Comparison of ENCODE assay signal across 9 cellular contexts in the genomic region with DNA sequence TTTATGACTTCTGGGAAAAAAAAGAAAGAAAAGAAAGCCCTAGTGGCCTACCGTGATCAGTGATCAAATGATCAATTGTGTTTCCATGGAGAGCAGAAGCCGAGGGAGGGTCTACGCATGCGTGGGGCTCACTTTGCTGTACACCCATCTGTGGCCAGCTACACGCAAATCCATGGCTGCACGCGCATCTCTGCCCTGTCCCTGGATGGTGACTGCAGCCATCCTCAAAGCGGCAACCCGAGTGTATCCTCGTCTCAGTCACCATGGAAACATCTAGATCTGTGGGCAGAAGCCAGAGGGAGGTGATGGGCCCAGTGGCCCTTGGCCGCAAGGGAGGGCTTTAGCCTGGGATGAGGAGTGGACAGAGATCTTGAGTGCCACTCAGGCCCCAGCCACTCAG. TPM values are rescaled to one million over a fixed set of nuclear protein-coding genes. Genes with fewer than 3 reads are reported as not detected.
DNase-seq lines count a peak whose midpoint lies in the region; ATAC-seq and TF ChIP-seq lines count a peak whose summit lies in the region.
"Had no signal": no experiment of that assay in that cellular context is flagged by ENCODE, and none has a peak within 500 bp of the region (broad histone marks: within the 10 kb centered on the region; RNA-seq: fewer than 3 reads in every experiment).

No MANE protein-coding gene starts in this region.

- H3K36me3 ChIP-seq in OCI-LY3 (replicated peaks; ENCODE audit: low read depth, low read length) = no peaks in the 10 kb centered on the region

- H3K27me3 ChIP-seq in OCI-LY3 (ENCODE audit: low read depth, low read length) = 0 out of 2 replicates have a peak, but pooled peaks cover 3% of the 10 kb centered on the region

- H3K4me1 Mint-ChIP-seq in CD14-positive monocyte = peaks cover 23% of the 10 kb centered on the region

- peaks cover 23 to 52% (median 43%) of the 10 kb centered on the region in 3 donors for H3K27me3 Mint-ChIP-seq in CD14-positive monocyte (ENCODE audit: low read depth in 3 of 3)

- H2AFZ ChIP-seq in OCI-LY3 (ENCODE audit: low read depth, low read length) = no peak overlapping the region; the same call in 1 of the 2 replicates

- H3K4me1 ChIP-seq in OCI-LY3 (ENCODE audit: low read length) = peaks cover 8% of the 10 kb centered on the region

- no peak for TF ChIP-seq CTCF in OCI-LY3 (IDR thresholded peaks at IDR 0.05; ENCODE audit: low read depth, low read length)
- TF ChIP-seq CTCF in CD14-positive monocyte (IDR thresholded peaks at IDR 0.05) = no peak

- intact Hi-C loops in posterior cingulate gyrus (cut with DNase I) (no loop called here), CD14-positive monocyte (cut with micrococcal nuclease) (no loop called here)

- DNase-seq in DMS 273 (lab: John Stamatoyannopoulos, UW; ENCODE audit: unreplicated experiment) (peak; percentile 32), DMS 273 treated with DMSO at 0.1 percent for 48 hours (lab: John Stamatoyannopoulos, UW) (no peak), ecto neural progenitor cell (ENCODE audit: low spot score) (peak; percentile 53), posterior cingulate gyrus (peak in 6 of 10 donors; percentile 48 to 94 (median 79)), CD14-positive monocyte (ENCODE audit: low spot score) (no peak)

- no peaks in the 10 kb centered on the region for H3K9me3 ChIP-seq in OCI-LY3 (ENCODE audit: insufficient read depth, low read length)

- H3K27ac Mint-ChIP-seq in CD14-positive monocyte = no peak overlapping the region

- no peak overlapping the region for H3K27ac ChIP-seq in OCI-LY3 (ENCODE audit: low read length)
- H3K27ac ChIP-seq: 22Rv1 had no signal

- peaks cover 0 to 4% (median 2%) of the 10 kb centered on the region in 7 donors for H3K9me3 Mint-ChIP-seq in CD14-positive monocyte

- H3K4me2 ChIP-seq in OCI-LY3 (ENCODE audit: low read length) = peak overlapping the region; percentile 83

- no peak for ATAC-seq in GM18873 (IDR thresholded peaks at IDR 0.05; ENCODE audit: low FRiP score, unreplicated experiment)
- ATAC-seq in HG02973 (IDR thresholded peaks at IDR 0.05; ENCODE audit: unreplicated experiment) = no peak

- H3K9ac ChIP-seq in OCI-LY3 (ENCODE audit: low read length) = no peak overlapping the region

- H4K20me1 ChIP-seq in OCI-LY3 (ENCODE audit: insufficient read depth, low read length) = no peaks in the 10 kb centered on the region

- peaks cover 0 to 2% of the 10 kb centered on the region in 2 donors for H3K36me3 Mint-ChIP-seq in CD14-positive monocyte

- H3K4me3 Mint-ChIP-seq in CD14-positive monocyte = peak overlapping the region in 1 of 2 donors; percentile 48

- no peaks in the 10 kb centered on the region for H3K79me2 ChIP-seq in OCI-LY3 (ENCODE audit: low read length)

- H3K4me3 ChIP-seq in OCI-LY3 (ENCODE audit: low read length) = peak overlapping the region; percentile 86

RNA-seq across cellular contexts. Expression of a gene that starts 0.8 kb away (rescaled TPM):
- polyA plus RNA-seq in CD14-positive monocyte = not detected

RNA-seq across cellular contexts. Expression of a gene that starts 44.4 kb away (rescaled TPM):
- not detected for polyA plus RNA-seq in CD14-positive monocyte

Comparison
In these comparisons a context has a peak if more than half of its experiments do, and no peak if none do; other contexts are left out.
1. DNase-seq: peak in DMS 273 (single experiment), ecto neural progenitor cell (single experiment) and posterior cingulate gyrus (6 of 10); none in DMS 273 treated with DMSO at 0.1 percent for 48 hours (single experiment) and CD14-positive monocyte (single experiment).